In the genomic region with DNA sequence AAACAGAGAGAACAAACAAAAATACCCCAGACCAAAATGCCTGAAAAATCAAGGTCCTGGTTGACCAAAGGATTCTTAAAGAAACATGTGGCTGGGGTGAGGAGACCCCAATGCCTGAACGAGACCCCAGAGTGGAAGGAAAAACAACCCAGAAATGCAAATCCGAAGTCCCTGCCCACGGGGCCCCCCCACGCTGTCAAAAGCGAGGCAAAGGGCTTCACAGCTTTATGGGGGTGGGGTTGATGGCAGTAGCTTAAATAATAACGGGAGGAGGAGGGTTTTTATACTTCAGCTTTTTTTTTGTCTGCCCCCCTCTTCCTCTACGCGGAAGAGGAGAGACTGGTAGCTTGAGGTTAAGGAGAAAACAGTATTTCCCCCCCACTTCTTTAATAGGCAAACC, we compare ENCODE assay signal across 1 cellular context.
TF ChIP-seq lines count a peak whose summit lies in the region.

No MANE protein-coding gene starts in this region.

TF ChIP-seq in GM12878, 131 proteins besides CTCF, POLR2A, EP300 and RAD21:
- no peak for TF ChIP-seq RFX5 (IDR thresholded peaks at IDR 0.05; ENCODE audit: low read depth, low read length)
TF ChIP-seq in GM12878: peak in this region for 0.
